8 cellular contexts compared by ENCODE assay signal in genomic region chr13:113759525-113760137, GRCh38. TPM values are rescaled to one million over a fixed set of nuclear protein-coding genes. Genes with fewer than 3 reads are reported as not detected.
DNase-seq lines count a peak whose midpoint lies in the region; ATAC-seq, FAIRE-seq and TF ChIP-seq lines count a peak whose summit lies in the region.

No MANE protein-coding gene starts in this region.

- no TSS peak for BruUV-seq in GM12878 (replicated peaks; lab: Mats Ljungman, UMichigan)

- 1% methylated on average over 24 of the region's 26 CpGs for WGBS in HUES64
- WGBS in GM12878 (ENCODE audit: insufficient coverage, insufficient replicate concordance, low lambda C conversion rate, missing lambda C conversion rate) = 21% methylated on average over 26 of the region's 26 CpGs

- H3K36me3 Mint-ChIP-seq in CD14-positive monocyte (peaks cover 0 to 3% of the 10 kb centered on the region in 2 donors), immature natural killer cell (peaks cover 0 to 4% (median 0%) of the 10 kb centered on the region in 3 donors)

- H3K36me3 ChIP-seq in HUES64 (ENCODE audit: insufficient read depth, low read length) = no peaks in the 10 kb centered on the region
- H3K36me3 ChIP-seq in GM12878 (ENCODE audit: control insufficient read depth in 2 of 2, insufficient read depth in 2 of 2, low read length in 1 of 2) = no peaks in the 10 kb centered on the region

- H3K27ac ChIP-seq in HUES64 (ENCODE audit: low read depth, low read length) (no peak overlapping the region), GM12878 (ENCODE audit: control insufficient read depth, insufficient read depth) (no peak overlapping the region), skin epidermis (peak overlapping the region in 19 of 21 experiments; percentile 49 to 89 (median 73))

- H3K4me1 ChIP-seq in HUES64 (ENCODE audit: insufficient read depth, low read length) = no peaks in the 10 kb centered on the region
- H3K4me1 ChIP-seq in GM12878 (ENCODE audit: control insufficient read depth, insufficient read depth, low read length) = peaks cover 4% of the 10 kb centered on the region

- TF ChIP-seq RAD21 in GM12878 (IDR thresholded peaks at IDR 0.05; ENCODE audit: insufficient read depth, low read depth, low read length) = no peak

- no peak for TF ChIP-seq POLR2A in GM12878 (IDR thresholded peaks at IDR 0.05; ENCODE audit: low read depth, low read length)
- TF ChIP-seq POLR2A in GM12891 (IDR thresholded peaks at IDR 0.05; ENCODE audit: low read depth, low read length) = no peak

- SMC1A ChIA-PET in GM12878 (lab: Charles Lee; ENCODE audit: uncharacterized antibody, unreplicated experiment) = no interaction called here

- H3K27me3 Mint-ChIP-seq in CD14-positive monocyte (ENCODE audit: low read depth in 3 of 3) = peaks cover 24 to 57% (median 39%) of the 10 kb centered on the region in 3 donors
- H3K27me3 Mint-ChIP-seq in immature natural killer cell (ENCODE audit: low read depth in 3 of 3) = peaks cover 13 to 24% (median 16%) of the 10 kb centered on the region in 3 donors

- DNase-seq in CD14-positive monocyte (ENCODE audit: low spot score) = peak; percentile 30
- DNase-seq in GM12878 (ENCODE audit: low read depth, low spot score) = no peak
- DNase-seq in immature natural killer cell = no peak
- no peak for DNase-seq in GM12891 (ENCODE audit: insufficient read length, low spot score)

- POLR2A ChIA-PET in GM12878 (lab: Charles Lee) = no interaction called here

- H3K4me3 ChIP-seq in HUES64 (ENCODE audit: low read length) (peak overlapping the region; percentile 76), GM12878 (peak overlapping the region; percentile 61; the same call in 1 of the 2 replicates), skin epidermis (peak overlapping the region; percentile 36 to 65 (median 48))

- peak overlapping the region; percentile 29; the same call in 1 of the 2 replicates for H2AFZ ChIP-seq in GM12878 (ENCODE audit: control insufficient read depth, low read depth, low read length)

- no peak for FAIRE-seq in GM12878 (lab: Jason Lieb, UNC)
- FAIRE-seq in GM12891 (lab: Jason Lieb, UNC) = no peak

- H3K9ac ChIP-seq in HUES64 (ENCODE audit: low read depth, low read length) (peak overlapping the region; percentile 31), GM12878 (ENCODE audit: control insufficient read depth, insufficient read depth, low read length) (no peak overlapping the region)

- peak overlapping the region; percentile 95 for H3K4me2 ChIP-seq in GM12878 (ENCODE audit: control insufficient read depth, insufficient read depth)

- H3K4me1 Mint-ChIP-seq in CD14-positive monocyte (peaks cover 28% of the 10 kb centered on the region), immature natural killer cell (peaks cover 14 to 17% of the 10 kb centered on the region in 2 donors)

- CTCF ChIA-PET in GM12878 (lab: Yijun Ruan, JAX) = interaction anchor here (0.5 kb wide), 1 partner anchor 490 kb away, joined by 3 read pairs; no protein-coding TSS in a partner anchor

- in situ Hi-C loops in GM12878 (cut with MboI) = no loop called here

- H3K9me3 Mint-ChIP-seq in CD14-positive monocyte (peaks cover 0 to 9% (median 3%) of the 10 kb centered on the region in 7 donors), immature natural killer cell (peaks cover 0 to 2% (median 0%) of the 10 kb centered on the region in 6 donors)

- intact Hi-C loops in CD14-positive monocyte (cut with micrococcal nuclease) = no loop called here
- intact Hi-C loops in GM12878 (cut with micrococcal nuclease; ENCODE audit: unreplicated experiment) = no loop called here

- no peaks in the 10 kb centered on the region for H4K20me1 ChIP-seq in GM12878 (ENCODE audit: control insufficient read depth, insufficient read depth)

- RAD21 ChIA-PET in GM12878 (lab: Charles Lee; ENCODE audit: unreplicated experiment) = no interaction called here

- H3K79me2 ChIP-seq in GM12878 (ENCODE audit: control insufficient read depth, insufficient read depth, low read length) = no peaks in the 10 kb centered on the region

- TF ChIP-seq CTCF in CD14-positive monocyte (IDR thresholded peaks at IDR 0.05) = no peak
- TF ChIP-seq CTCF in GM12878 (IDR thresholded peaks at IDR 0.05 in 2 of 3, conservative IDR thresholded peaks at IDR 0.05 in 1 of 3; ENCODE audit: control insufficient read depth in 2 of 3, extremely low read depth in 1 of 3, insufficient read depth in 1 of 3, low read depth in 3 of 3, low read length in 3 of 3) = no peak

- no peaks in the 10 kb centered on the region for H3K9me3 ChIP-seq in HUES64 (ENCODE audit: insufficient read depth, low read depth, low read length)
- H3K9me3 ChIP-seq in GM12878 (replicated peaks; ENCODE audit: control insufficient read depth, insufficient read depth, low read length) = no peaks in the 10 kb centered on the region

- H3K27me3 ChIP-seq in HUES64 (ENCODE audit: insufficient read depth, low read length) (peaks cover 44% of the 10 kb centered on the region), GM12878 (replicated peaks in 1 of 2; ENCODE audit: control insufficient read depth in 2 of 2, insufficient read depth in 2 of 2, low read length in 1 of 2) (peaks cover 6 to 18% of the 10 kb centered on the region in 2 experiments)

- TF ChIP-seq EP300 in GM12878 (IDR thresholded peaks at IDR 0.05; ENCODE audit: borderline replicate concordance in 1 of 2, control insufficient read depth in 1 of 2, low read depth in 2 of 2, low read length in 2 of 2) = no peak

- ATAC-seq in GM12878 (no peak), HG02798 (IDR thresholded peaks at IDR 0.05; ENCODE audit: poor library complexity, unreplicated experiment) (no peak), HG02973 (IDR thresholded peaks at IDR 0.05; ENCODE audit: unreplicated experiment) (no peak)

- H3K27ac Mint-ChIP-seq in CD14-positive monocyte = peak overlapping the region in 6 of 7 donors; percentile 54 to 94 (median 86)
- peak overlapping the region in 2 of 6 donors; percentile 11 to 17 for H3K27ac Mint-ChIP-seq in immature natural killer cell

- H3K4me3 Mint-ChIP-seq in CD14-positive monocyte (peak overlapping the region; percentile 90 to 100), immature natural killer cell (peak overlapping the region; percentile 88 to 95 (median 90))

TF ChIP-seq in GM12878, 131 proteins besides CTCF, POLR2A, EP300 and RAD21:
- TF ChIP-seq EZH2 (IDR thresholded peaks at IDR 0.05; ENCODE audit: borderline replicate concordance, control insufficient read depth, low read depth, low read length) = 0 out of 2 replicates have a peak, but pooled peaks have one; percentile 75
- TF ChIP-seq FOS (IDR thresholded peaks at IDR 0.05; ENCODE audit: borderline replicate concordance, extremely low read depth, insufficient read length) = no peak

TF ChIP-seq in GM12891, 5 proteins besides CTCF, POLR2A, EP300 and RAD21:
- TF ChIP-seq POU2F2 (IDR thresholded peaks at IDR 0.05; ENCODE audit: low read depth, low read length) (no peak), PAX5 (IDR thresholded peaks at IDR 0.05; ENCODE audit: insufficient read depth, low read length, severe bottlenecking) (no peak), SPI1 (IDR thresholded peaks at IDR 0.05; ENCODE audit: low read depth, low read length) (no peak)

RNA-seq across cellular contexts. Expression of gene TMEM255B, which starts 0.6 kb away (rescaled TPM):
- 1 to 10 TPM; 5.9 to 7.5 TPM for polyA plus RNA-seq in CD14-positive monocyte
- polyA plus RNA-seq in HUES64 (2013, experiment 1 of 2) = 0.95 TPM
- polyA plus RNA-seq in HUES64 (2013, experiment 2 of 2) = 1.1 TPM
- total RNA-seq in GM12878 (2013; cell fraction: nucleolus; rRNA removed) = 0.95 and 1.4 TPM in 2 replicates
- total RNA-seq in GM12878 (2014; rRNA removed) = 0.06 and 0.22 TPM in 2 replicates
- 0.13 and 0.18 TPM in 2 replicates for total RNA-seq in GM12878 (2014; rRNA removed; fragmentation: Illumina TruSeq; extraction: Trizol)
- total RNA-seq in GM12878 (2021) = 0.43 and 0.62 TPM in 2 replicates
- 0.04 TPM for polyA plus RNA-seq in GM12878 (2011; ENCODE audit: low read depth)
- polyA plus RNA-seq in GM12878 (2011; rRNA removed) = 0.04 and 0.05 TPM in 2 replicates
- 0.03 TPM in 2 replicates for polyA plus RNA-seq in GM12878 (2011; cell fraction: cytosol; rRNA removed)
- 0.19 and 0.29 TPM in 2 replicates for polyA plus RNA-seq in GM12878 (2011; cell fraction: nucleus; rRNA removed)
- polyA plus RNA-seq in GM12878 (2012) = 0.57 and 0.81 TPM in 2 replicates
- polyA plus RNA-seq in GM12878 (2014; fragmentation: Illumina TruSeq; extraction: Trizol) = 0.05 and 0.15 TPM in 2 replicates
- not detected for polyA plus RNA-seq in GM12878 (2014; fragmentation: Nextera tagmentation; extraction: Ambion mirVana)
- 0.23 and 0.27 TPM in 2 replicates for polyA plus RNA-seq in GM12878 (2014; rRNA removed)
- polyA plus RNA-seq in GM12878 (2016; fragmentation: Nextera tagmentation; extraction: Ambion mirVana) = under 1 TPM in 1 of 2 experiments, not detected in 1; 0.04 TPM
- not detected in 2 replicates for polyA minus RNA-seq in GM12878 (2011; rRNA and poly(A)+ RNA removed)
- not detected in 2 replicates for polyA minus RNA-seq in GM12878 (2011; cell fraction: cytosol; rRNA and poly(A)+ RNA removed)
- 0.24 and 0.38 TPM in 2 replicates for polyA minus RNA-seq in GM12878 (2011; cell fraction: nucleus; rRNA and poly(A)+ RNA removed)
- polyA plus RNA-seq in immature natural killer cell = not detected
- polyA plus RNA-seq in GM12891 (2012; ENCODE audit: low read depth, missing spikeins) = 0.82 TPM

Comparison
In these comparisons a context has a peak if more than half of its experiments do, and no peak if none do; other contexts are left out.
1. H3K27ac ChIP-seq: peak in skin epidermis (19 of 21); none in HUES64 (single experiment) and GM12878 (single experiment).
2. Peak in every context shown above with its lines, with median percentiles within 50 percentile points of each other: H3K4me3 ChIP-seq.